In genomic region chr9:125663127-125663526, GRCh38 we compare ENCODE assay signal across 11 cellular contexts. TPM values are rescaled to one million over a fixed set of nuclear protein-coding genes. Genes with fewer than 3 reads are reported as not detected.
DNase-seq lines count a peak whose midpoint lies in the region; ATAC-seq, FAIRE-seq and TF ChIP-seq lines count a peak whose summit lies in the region.
"Had no signal": no experiment of that assay in that cellular context is flagged by ENCODE, and none has a peak within 500 bp of the region (broad histone marks: within the 10 kb centered on the region; RNA-seq: fewer than 3 reads in every experiment).

No MANE protein-coding gene starts in this region.

- ATAC-seq in activated CD8-positive, alpha-beta T cell treated with anti-CD3 and anti-CD28 coated beads for 36 hours: peak; percentile 85
- ATAC-seq in GM21528 (IDR thresholded peaks at IDR 0.05; ENCODE audit: low FRiP score, unreplicated experiment): no peak
- ATAC-seq in GM21360 (IDR thresholded peaks at IDR 0.05; ENCODE audit: unreplicated experiment): no peak

- H3K4me3 Mint-ChIP-seq in Calu3 (ENCODE audit: low read depth, unreplicated experiment): no peak overlapping the region
- H3K4me3 Mint-ChIP-seq in activated CD8-positive, alpha-beta T cell treated with anti-CD3 and anti-CD28 coated beads for 36 hours: no peak overlapping the region

- intact Hi-C loops in Calu3 (cut with micrococcal nuclease; ENCODE audit: unreplicated experiment): no loop called here
- intact Hi-C loops in activated CD8-positive, alpha-beta T cell treated with anti-CD3 and anti-CD28 coated beads for 36 hours (cut with micrococcal nuclease): no loop called here

- POLR2A ChIA-PET in activated CD8-positive, alpha-beta T cell treated with anti-CD3 and anti-CD28 coated beads for 36 hours (lab: Charles Lee): no interaction called here

- DNase-seq in Calu3: peak; percentile 7
- DNase-seq in HTR-8/SVneo (ENCODE audit: insufficient read length, low spot score): peak; percentile 38
- peak; percentile 5 for DNase-seq in activated CD8-positive, alpha-beta T cell treated with anti-CD3 and anti-CD28 coated beads for 36 hours
- DNase-seq in kidney glomerular epithelial cell (lab: John Stamatoyannopoulos, UW): peak; percentile 30
- DNase-seq in medulla oblongata (ENCODE audit: extremely low spot score): no peak
- no peak for DNase-seq in NCI-H1436 treated with DMSO at 0.1 percent for 48 hours (lab: John Stamatoyannopoulos, UW)
- DNase-seq: heart right ventricle; NCI-H446 treated with DMSO at 0.1 percent for 48 hours; stimulated activated naive CD4-positive, alpha-beta T cell had no signal

- CTCF ChIA-PET in Calu3 (lab: Charles Lee): no interaction called here
- CTCF ChIA-PET in activated CD8-positive, alpha-beta T cell treated with anti-CD3 and anti-CD28 coated beads for 36 hours (lab: Charles Lee): no interaction called here

- no peaks in the 10 kb centered on the region for H3K9me3 Mint-ChIP-seq in Calu3 (ENCODE audit: low read depth, unreplicated experiment)
- H3K9me3 Mint-ChIP-seq in activated CD8-positive, alpha-beta T cell treated with anti-CD3 and anti-CD28 coated beads for 36 hours: no peaks in the 10 kb centered on the region

- peak overlapping the region; percentile 73 for H3K27ac Mint-ChIP-seq in Calu3 (ENCODE audit: unreplicated experiment)
- H3K27ac Mint-ChIP-seq in activated CD8-positive, alpha-beta T cell treated with anti-CD3 and anti-CD28 coated beads for 36 hours: peak overlapping the region; percentile 91

- no TSS peak for BruUV-seq in Calu3 (replicated peaks; lab: Mats Ljungman, UMichigan)

- H3K36me3 Mint-ChIP-seq in Calu3 (ENCODE audit: insufficient read depth, unreplicated experiment): no peaks in the 10 kb centered on the region
- peaks cover 18% of the 10 kb centered on the region for H3K36me3 Mint-ChIP-seq in activated CD8-positive, alpha-beta T cell treated with anti-CD3 and anti-CD28 coated beads for 36 hours (ENCODE audit: low read depth)

- H3K4me1 Mint-ChIP-seq in Calu3 (ENCODE audit: low read depth, unreplicated experiment): peaks cover 12% of the 10 kb centered on the region
- peaks cover 14% of the 10 kb centered on the region for H3K4me1 Mint-ChIP-seq in activated CD8-positive, alpha-beta T cell treated with anti-CD3 and anti-CD28 coated beads for 36 hours (ENCODE audit: low read depth)

- H3K27me3 Mint-ChIP-seq in Calu3 (ENCODE audit: unreplicated experiment): no peaks in the 10 kb centered on the region
- no peaks in the 10 kb centered on the region for H3K27me3 Mint-ChIP-seq in activated CD8-positive, alpha-beta T cell treated with anti-CD3 and anti-CD28 coated beads for 36 hours

- TF ChIP-seq CTCF in Calu3 (IDR thresholded peaks at IDR 0.05; ENCODE audit: unreplicated experiment): no peak
- TF ChIP-seq CTCF in activated CD8-positive, alpha-beta T cell treated with anti-CD3 and anti-CD28 coated beads for 36 hours (IDR thresholded peaks at IDR 0.05): no peak

- no peak for FAIRE-seq in HTR-8/SVneo (lab: Jason Lieb, UNC)

RNA-seq across cellular contexts. Expression of gene MAPKAP1, which starts 43.9 kb away (rescaled TPM):
- 48.7 and 55.5 TPM in 2 replicates for total RNA-seq in Calu3 (2022)
- 10 to 100 TPM; 58.8 to 62.4 TPM for total RNA-seq in activated CD8-positive, alpha-beta T cell treated with anti-CD3 and anti-CD28 coated beads for 36 hours

Comparison
In these comparisons a context has a peak if more than half of its experiments do, and no peak if none do; other contexts are left out.
1. DNase-seq: peak in Calu3 (single experiment), HTR-8/SVneo (single experiment), activated CD8-positive, alpha-beta T cell treated with anti-CD3 and anti-CD28 coated beads for 36 hours (single experiment) and kidney glomerular epithelial cell (single experiment); none in medulla oblongata (single experiment) and NCI-H1436 treated with DMSO at 0.1 percent for 48 hours (single experiment).